33 cellular contexts compared by ENCODE assay signal in the genomic region with DNA sequence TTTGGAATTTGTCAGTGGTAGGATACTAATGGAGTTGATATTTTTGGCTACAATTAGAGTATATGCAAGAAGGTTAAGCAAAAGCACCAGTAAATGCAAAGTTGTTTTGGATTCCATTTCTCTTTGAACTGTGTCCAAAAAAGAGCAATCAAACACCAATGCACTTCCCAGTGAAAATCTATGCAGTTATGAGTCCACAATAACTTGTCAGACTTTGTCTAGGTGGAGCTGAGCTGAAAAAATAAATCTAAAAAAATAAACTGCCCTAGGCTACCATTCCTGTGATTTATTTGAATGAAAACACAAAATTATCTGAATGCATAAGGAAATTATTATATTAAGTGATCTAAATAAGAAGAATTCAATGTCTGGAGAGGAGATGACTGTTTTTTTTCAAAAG. TPM values are rescaled to one million over a fixed set of nuclear protein-coding genes. Genes with fewer than 3 reads are reported as not detected.
"Had no signal": no experiment of that assay in that cellular context is flagged by ENCODE, and none has a peak within 500 bp of the region (broad histone marks: within the 10 kb centered on the region; RNA-seq: fewer than 3 reads in every experiment).

No MANE protein-coding gene starts in this region.

- H3K36me3 ChIP-seq: ascending aorta, Peyer's patch had no signal

- H3K4me1 ChIP-seq: ascending aorta, Peyer's patch had no signal

- H3K27ac Mint-ChIP-seq: activated B cell treated with CpG ODN at 0.5 μM for 24 hours; activated CD4-positive, alpha-beta memory T cell treated with anti-CD3 and anti-CD28 coated beads for 36 hours; activated CD8-positive, alpha-beta memory T cell treated with anti-CD3 and anti-CD28 coated beads, Interleukin-2, amount 10 ng/mL, durations not matched to agents 7 days and 5 days; activated naive CD4-positive, alpha-beta T cell treated with anti-CD3 and anti-CD28 coated beads, Interleukin-2, amount 10 ng/mL, durations not matched to agents 7 days and 5 days; activated naive CD8-positive, alpha-beta T cell treated with anti-CD3 and anti-CD28 coated beads for 36 hours had no signal

- H3K27me3 ChIP-seq: ascending aorta, Peyer's patch had no signal

- H3K4me3 Mint-ChIP-seq: activated B cell treated with CpG ODN at 0.5 μM for 24 hours; activated CD4-positive, alpha-beta memory T cell treated with anti-CD3 and anti-CD28 coated beads for 36 hours; activated CD8-positive, alpha-beta memory T cell treated with anti-CD3 and anti-CD28 coated beads, Interleukin-2, amount 10 ng/mL, durations not matched to agents 7 days and 5 days; activated naive CD4-positive, alpha-beta T cell treated with anti-CD3 and anti-CD28 coated beads, Interleukin-2, amount 10 ng/mL, durations not matched to agents 7 days and 5 days; activated naive CD8-positive, alpha-beta T cell treated with anti-CD3 and anti-CD28 coated beads for 36 hours had no signal

- H3K9me3 ChIP-seq: ascending aorta, Peyer's patch had no signal

- H3K9me3 Mint-ChIP-seq: activated B cell treated with CpG ODN at 0.5 μM for 24 hours; activated CD4-positive, alpha-beta memory T cell treated with anti-CD3 and anti-CD28 coated beads for 36 hours; activated naive CD4-positive, alpha-beta T cell treated with anti-CD3 and anti-CD28 coated beads, Interleukin-2, amount 10 ng/mL, durations not matched to agents 7 days and 5 days; activated naive CD8-positive, alpha-beta T cell treated with anti-CD3 and anti-CD28 coated beads for 36 hours had no signal

- ATAC-seq: activated CD8-positive, alpha-beta memory T cell treated with anti-CD3 and anti-CD28 coated beads, Interleukin-2, amount 10 ng/mL, durations not matched to agents 7 days and 5 days; Right ventricle myocardium inferior had no signal

- H3K4me3 ChIP-seq: ascending aorta, Peyer's patch had no signal

- H3K4me1 Mint-ChIP-seq: activated CD8-positive, alpha-beta memory T cell treated with anti-CD3 and anti-CD28 coated beads, Interleukin-2, amount 10 ng/mL, durations not matched to agents 7 days and 5 days; activated naive CD4-positive, alpha-beta T cell treated with anti-CD3 and anti-CD28 coated beads, Interleukin-2, amount 10 ng/mL, durations not matched to agents 7 days and 5 days had no signal

- H3K27ac ChIP-seq: ascending aorta, Peyer's patch, VCaP had no signal

- H3K27me3 Mint-ChIP-seq: activated B cell treated with CpG ODN at 0.5 μM for 24 hours; activated CD8-positive, alpha-beta memory T cell treated with anti-CD3 and anti-CD28 coated beads, Interleukin-2, amount 10 ng/mL, durations not matched to agents 7 days and 5 days; activated naive CD4-positive, alpha-beta T cell treated with anti-CD3 and anti-CD28 coated beads, Interleukin-2, amount 10 ng/mL, durations not matched to agents 7 days and 5 days; activated naive CD8-positive, alpha-beta T cell treated with anti-CD3 and anti-CD28 coated beads for 36 hours had no signal

- H3K36me3 Mint-ChIP-seq: activated CD4-positive, alpha-beta memory T cell treated with anti-CD3 and anti-CD28 coated beads for 36 hours; activated CD8-positive, alpha-beta memory T cell treated with anti-CD3 and anti-CD28 coated beads, Interleukin-2, amount 10 ng/mL, durations not matched to agents 7 days and 5 days; activated naive CD4-positive, alpha-beta T cell treated with anti-CD3 and anti-CD28 coated beads, Interleukin-2, amount 10 ng/mL, durations not matched to agents 7 days and 5 days; activated naive CD8-positive, alpha-beta T cell treated with anti-CD3 and anti-CD28 coated beads for 36 hours had no signal

- DNase-seq: activated B cell treated with CpG ODN at 0.5 μM for 24 hours; activated CD4-positive, alpha-beta memory T cell treated with anti-CD3 and anti-CD28 coated beads for 36 hours; activated CD4-positive, alpha-beta T cell treated with anti-CD3 and anti-CD28 coated beads for 4 hours; activated CD4-positive, alpha-beta T cell treated with anti-CD3 and anti-CD28 coated beads, Interleukin-2, amount 50 U/mL, for 1 hour; activated CD4-positive, CD25-positive, alpha-beta regulatory T cell treated with anti-CD3 and anti-CD28 coated beads, Interleukin-2, amount 50 U/mL, for 72 hours; activated CD8-positive, alpha-beta memory T cell treated with anti-CD3 and anti-CD28 coated beads for 24 hours; activated CD8-positive, alpha-beta memory T cell treated with anti-CD3 and anti-CD28 coated beads, Interleukin-2, amount 10 ng/mL, durations not matched to agents 7 days and 5 days; activated CD8-positive, alpha-beta memory T cell treated with anti-CD3 and anti-CD28 coated beads, Interleukin-2, amount 50 U/mL, for 48 hours; activated effector memory CD4-positive, alpha-beta T cell treated with Interleukin-2 at 50 U/mL for 16 hours; activated naive CD4-positive, alpha-beta T cell treated with anti-CD3 and anti-CD28 coated beads, Interleukin-2, amount 10 ng/mL, durations not matched to agents 7 days and 5 days; activated naive CD8-positive, alpha-beta T cell treated with anti-CD3 and anti-CD28 coated beads for 36 hours; activated T-cell treated with anti-CD3 and anti-CD28 coated beads, Interleukin-2, amount 50 U/mL, for 48 hours; amniotic stem cell; Kasumi-1; KG1; MM.1S; MV-4-11; NCI-H1105; NCI-H1417 treated with DMSO at 0.1 percent for 48 hours; NCI-H1694; NCI-H1930; NCI-H2081 treated with DMSO at 0.1 percent for 48 hours; NCI-H524 treated with DMSO at 0.1 percent for 48 hours; Peyer's patch; RPMI8226; SIG-M5; SW 1271; T-helper 1 cell; T-helper 2 cell; T-helper 9 cell had no signal

RNA-seq across cellular contexts. Expression of a gene that starts 42.9 kb away (rescaled TPM):
- total RNA-seq: activated B cell treated with CpG ODN at 0.5 μM for 24 hours; activated CD4-positive, alpha-beta memory T cell treated with anti-CD3 and anti-CD28 coated beads for 36 hours; activated CD8-positive, alpha-beta memory T cell treated with anti-CD3 and anti-CD28 coated beads, Interleukin-2, amount 10 ng/mL, durations not matched to agents 7 days and 5 days; activated naive CD8-positive, alpha-beta T cell treated with anti-CD3 and anti-CD28 coated beads for 36 hours; ascending aorta; Right ventricle myocardium inferior had no signal
